8 cellular contexts compared by ENCODE assay signal in the genomic region with DNA sequence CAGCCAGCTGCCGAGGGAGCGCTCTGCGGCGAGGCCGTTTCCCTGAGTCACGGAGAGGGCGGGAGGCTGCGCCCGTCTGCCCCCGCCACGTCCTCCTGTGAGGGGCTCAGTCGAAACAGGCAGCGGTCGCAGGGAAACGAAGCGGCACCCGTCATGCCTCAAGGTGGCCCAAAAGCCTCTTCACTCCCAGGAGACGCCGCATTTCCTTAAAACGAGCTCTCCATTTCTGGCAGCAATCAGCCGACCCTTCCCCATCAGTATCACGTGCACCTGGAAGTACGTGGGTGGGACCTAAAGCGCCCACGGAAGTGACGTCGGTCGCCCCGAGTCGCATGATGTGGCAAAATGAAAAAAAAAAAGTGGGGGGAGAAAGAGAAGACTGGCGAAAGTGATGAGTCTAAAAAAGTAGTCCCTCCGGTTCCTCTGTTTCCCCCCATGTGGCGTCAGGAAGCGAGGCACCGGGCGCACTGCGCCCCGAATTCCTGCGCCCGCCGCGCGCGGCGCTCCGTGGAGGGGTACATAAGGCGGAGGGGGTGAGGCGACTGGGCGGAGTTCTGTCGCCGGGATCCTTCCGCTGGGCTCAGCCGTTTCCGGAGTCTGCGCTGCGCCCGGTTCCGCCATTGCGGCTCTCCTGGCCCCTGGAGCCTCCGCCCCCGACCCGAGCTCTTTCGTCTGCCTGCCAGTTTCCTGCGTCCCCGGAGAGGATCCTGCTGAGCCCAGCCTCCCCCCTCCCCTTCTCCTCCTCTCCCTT. TPM values are rescaled to one million over a fixed set of nuclear protein-coding genes. Genes with fewer than 3 reads are reported as not detected.
DNase-seq lines count a peak whose midpoint lies in the region; ATAC-seq, FAIRE-seq and TF ChIP-seq lines count a peak whose summit lies in the region.

Gene CLTC, plus strand, starts transcription at position 583 of the 751 bp plus-strand sequence. CDS start 237 bp downstream, outside the sequence.

- H4K20me1 ChIP-seq in hepatocyte (ENCODE audit: insufficient read depth, poor library complexity, severe bottlenecking), result peaks cover 39% of the 10 kb centered on the region

- 1% methylated on average over 53 of the region's 65 CpGs for WGBS in hepatocyte (ENCODE audit: low lambda C conversion rate, missing lambda C conversion rate)

- no peak for FAIRE-seq in GM18507 (lab: Jason Lieb, UNC)

- H3K4me2 ChIP-seq in hepatocyte, result peak within 1 kb of the TSS; percentile 86

- peak within 1 kb of the TSS; percentile 95 for H3K27ac ChIP-seq in hepatocyte

- peaks cover 38% of the 10 kb centered on the region for H3K4me1 ChIP-seq in hepatocyte (ENCODE audit: insufficient read depth)

- peaks cover 58% of the 10 kb centered on the region for H3K79me2 ChIP-seq in hepatocyte

- no peaks in the 10 kb centered on the region for H3K27me3 ChIP-seq in hepatocyte

- peak; percentile 58 for DNase-seq in GM18507 (ENCODE audit: extremely low spot score, insufficient read length, low read depth)
- peak; percentile 85 for DNase-seq in NCI-H2029 treated with DMSO at 0.1 percent for 48 hours (lab: John Stamatoyannopoulos, UW)
- peak; percentile 98 for DNase-seq in T1000 (lab: John Stamatoyannopoulos, UW)
- peak; percentile 98 for DNase-seq in astrocyte of the hippocampus (ENCODE audit: low read depth, low spot score)
- DNase-seq in hepatocyte (ENCODE audit: low spot score), result peak; percentile 96
- peak; percentile 93 for DNase-seq in renal cortical epithelial cell (ENCODE audit: low read depth)
- no peak for DNase-seq in OCI-M2 (lab: John Stamatoyannopoulos, UW; ENCODE audit: unreplicated experiment)

- no peaks in the 10 kb centered on the region for H3K36me3 ChIP-seq in hepatocyte (replicated peaks; ENCODE audit: insufficient read depth, low read depth)

- H3K9me2 ChIP-seq in hepatocyte (replicated peaks; ENCODE audit: insufficient read depth), result no peaks in the 10 kb centered on the region

- ATAC-seq in HG02981 (IDR thresholded peaks at IDR 0.05; ENCODE audit: unreplicated experiment), result peak; percentile 70

- no peak for TF ChIP-seq CTCF in hepatocyte (IDR thresholded peaks at IDR 0.05; ENCODE audit: poor library complexity)

- H3K4me3 ChIP-seq in hepatocyte, result peak within 1 kb of the TSS; percentile 68

- H3K9me3 ChIP-seq in hepatocyte (ENCODE audit: low read depth), result no peaks in the 10 kb centered on the region

- peak within 1 kb of the TSS; percentile 67 for H2AFZ ChIP-seq in hepatocyte

RNA-seq across cellular contexts. Expression of gene CLTC, which starts in this region (rescaled TPM):
- 342 and 356 TPM in 2 replicates for total RNA-seq in hepatocyte
- polyA plus RNA-seq in hepatocyte, result 90.6 and 98.5 TPM in 2 replicates
- total RNA-seq in renal cortical epithelial cell, result 520 and 1,044 TPM in 2 replicates
